ENCODE assay signal across 8 cellular contexts in genomic region chr6:44100088-44100550, GRCh38. TPM values are rescaled to one million over a fixed set of nuclear protein-coding genes. Genes with fewer than 3 reads are reported as not detected.
DNase-seq lines count a peak whose midpoint lies in the region; ATAC-seq and TF ChIP-seq lines count a peak whose summit lies in the region.

No MANE protein-coding gene starts in this region.

- no peaks in the 10 kb centered on the region for H3K27me3 ChIP-seq in DOHH2 (ENCODE audit: control insufficient read depth, low read length)
- H3K27me3 ChIP-seq in kidney epithelial cell (ENCODE audit: control insufficient read depth, insufficient read depth, low read length): no peaks in the 10 kb centered on the region

- H3K4me1 Mint-ChIP-seq in activated naive CD8-positive, alpha-beta T cell treated with anti-CD3 and anti-CD28 coated beads, Interleukin-2, amount 50 U/mL, for 24 hours: no peaks in the 10 kb centered on the region

- peak; percentile 54 for TF ChIP-seq CTCF in DOHH2 (IDR thresholded peaks at IDR 0.05; ENCODE audit: low read depth, low read length, poor library complexity, severe bottlenecking)
- TF ChIP-seq CTCF in kidney epithelial cell (IDR thresholded peaks at IDR 0.05; ENCODE audit: insufficient read depth, low read length, poor library complexity, severe bottlenecking): peak; percentile 78

- H3K36me3 ChIP-seq in DOHH2 (ENCODE audit: control insufficient read depth, low read length) (peaks cover 37% of the 10 kb centered on the region), kidney epithelial cell (ENCODE audit: control insufficient read depth, insufficient read depth, low read length) (peaks cover 1% of the 10 kb centered on the region)

- H3K4me3 Mint-ChIP-seq in activated naive CD8-positive, alpha-beta T cell treated with anti-CD3 and anti-CD28 coated beads, Interleukin-2, amount 50 U/mL, for 24 hours: no peak overlapping the region

- H3K4me3 ChIP-seq in DOHH2 (ENCODE audit: low read length) (no peak overlapping the region), kidney epithelial cell (ENCODE audit: low read depth, low read length) (no peak overlapping the region)

- H3K27ac Mint-ChIP-seq in activated naive CD8-positive, alpha-beta T cell treated with anti-CD3 and anti-CD28 coated beads, Interleukin-2, amount 50 U/mL, for 24 hours: no peak overlapping the region

- H3K27me3 Mint-ChIP-seq in activated naive CD8-positive, alpha-beta T cell treated with anti-CD3 and anti-CD28 coated beads, Interleukin-2, amount 50 U/mL, for 24 hours: no peaks in the 10 kb centered on the region

- H4K20me1 ChIP-seq in DOHH2 (ENCODE audit: control insufficient read depth, insufficient read depth, low read depth, low read length): 0 out of 2 replicates have a peak, but pooled peaks cover 3% of the 10 kb centered on the region

- no peaks in the 10 kb centered on the region for H3K9me2 ChIP-seq in DOHH2 (replicated peaks; ENCODE audit: control insufficient read depth, low read length)

- in situ Hi-C loops in KBM-7 (cut with MboI; ENCODE audit: low pct_unique_long_range_greater_than_20kb, low sequenced_read_pairs): no loop called here

- no peaks in the 10 kb centered on the region for H3K9me3 ChIP-seq in DOHH2 (ENCODE audit: control insufficient read depth, insufficient read depth, low read length)

- H3K27ac ChIP-seq in DOHH2 (ENCODE audit: low read depth, low read length): no peak overlapping the region

- no peaks in the 10 kb centered on the region for H3K9me3 Mint-ChIP-seq in activated naive CD8-positive, alpha-beta T cell treated with anti-CD3 and anti-CD28 coated beads, Interleukin-2, amount 50 U/mL, for 24 hours

- no peaks in the 10 kb centered on the region for H3K79me2 ChIP-seq in DOHH2 (ENCODE audit: control insufficient read depth, low read length)

- DNase-seq in KBM-7 (peak; percentile 28), kidney epithelial cell (ENCODE audit: low read depth) (no peak), mucosa of gallbladder (ENCODE audit: low spot score) (no peak), LoVo (ENCODE audit: low spot score) (no peak)
- no peak for DNase-seq in activated naive CD8-positive, alpha-beta T cell treated with anti-CD3 and anti-CD28 coated beads, Interleukin-2, amount 50 U/mL, for 24 hours

- no peaks in the 10 kb centered on the region for H3F3A ChIP-seq in DOHH2 (ENCODE audit: control insufficient read depth, insufficient read depth)

- H3K4me2 ChIP-seq in DOHH2 (ENCODE audit: low read length): no peak overlapping the region

- peak; percentile 62 for ATAC-seq in activated naive CD8-positive, alpha-beta T cell treated with anti-CD3 and anti-CD28 coated beads, Interleukin-2, amount 50 U/mL, for 24 hours
- ATAC-seq in GM21381 (IDR thresholded peaks at IDR 0.05; ENCODE audit: unreplicated experiment) (no peak), GM21367 (IDR thresholded peaks at IDR 0.05; ENCODE audit: unreplicated experiment) (no peak)

- peaks cover 4% of the 10 kb centered on the region for H3K36me3 Mint-ChIP-seq in activated naive CD8-positive, alpha-beta T cell treated with anti-CD3 and anti-CD28 coated beads, Interleukin-2, amount 50 U/mL, for 24 hours (ENCODE audit: low read depth)

- H3K4me1 ChIP-seq in DOHH2 (ENCODE audit: control insufficient read depth, low read length): no peaks in the 10 kb centered on the region

RNA-seq across cellular contexts. Expression of gene MRPL14, which starts 27.1 kb away (rescaled TPM):
- total RNA-seq in kidney epithelial cell: 85.9 and 98.5 TPM in 2 replicates
- 30.7 TPM for total RNA-seq in mucosa of gallbladder

RNA-seq across cellular contexts. Expression of gene TMEM63B, which starts 27.2 kb away (rescaled TPM):
- total RNA-seq in kidney epithelial cell: 59.3 and 61.8 TPM in 2 replicates
- 71.8 TPM for total RNA-seq in mucosa of gallbladder

RNA-seq across cellular contexts. Expression of gene CAPN11, which starts 58.5 kb away (rescaled TPM):
- not detected in 2 replicates for total RNA-seq in kidney epithelial cell
- total RNA-seq in mucosa of gallbladder: 0.95 TPM
